Comparison of ENCODE assay signal across 10 cellular contexts in genomic region chr18:79529296-79529695, GRCh38.
"Had no signal": no experiment of that assay in that cellular context is flagged by ENCODE, and none has a peak within 500 bp of the region (broad histone marks: within the 10 kb centered on the region; RNA-seq: fewer than 3 reads in every experiment).

No MANE protein-coding gene starts in this region.

- H3K4me3 ChIP-seq: ascending aorta, esophagus muscularis mucosa, psoas muscle had no signal

- H3K9me3 Mint-ChIP-seq: activated CD4-positive, alpha-beta T cell treated with anti-CD3 and anti-CD28 coated beads, Interleukin-2, amount 10 ng/mL, durations not matched to agents 7 days and 5 days; activated T-cell treated with anti-CD3 and anti-CD28 coated beads, Interleukin-2, amount 50 U/mL, for 4 hours; memory B cell; nephron; stimulated activated naive CD8-positive, alpha-beta T cell treated with anti-CD3 and anti-CD28 coated beads, Interleukin-15, amount 100 ng/mL, for 72 hours had no signal

- H3K27me3 ChIP-seq: ascending aorta had no signal

- H3K27ac Mint-ChIP-seq: activated CD4-positive, alpha-beta T cell treated with anti-CD3 and anti-CD28 coated beads, Interleukin-2, amount 10 ng/mL, durations not matched to agents 7 days and 5 days had no signal

- DNase-seq: activated gamma-delta T cell had no signal

- H3K9me3 ChIP-seq: ascending aorta, esophagus muscularis mucosa, psoas muscle had no signal

- H3K4me1 ChIP-seq: psoas muscle had no signal

- H3K4me3 Mint-ChIP-seq: activated CD4-positive, alpha-beta T cell treated with anti-CD3 and anti-CD28 coated beads, Interleukin-2, amount 10 ng/mL, durations not matched to agents 7 days and 5 days; activated T-cell treated with anti-CD3 and anti-CD28 coated beads, Interleukin-2, amount 50 U/mL, for 4 hours; memory B cell; nephron; stimulated activated naive CD8-positive, alpha-beta T cell treated with anti-CD3 and anti-CD28 coated beads, Interleukin-15, amount 100 ng/mL, for 72 hours had no signal

- ATAC-seq: activated T-cell treated with anti-CD3 and anti-CD28 coated beads, Interleukin-2, amount 50 U/mL, for 4 hours; stimulated activated naive CD8-positive, alpha-beta T cell treated with anti-CD3 and anti-CD28 coated beads, Interleukin-15, amount 100 ng/mL, for 72 hours had no signal

- H3K27me3 Mint-ChIP-seq: activated CD4-positive, alpha-beta T cell treated with anti-CD3 and anti-CD28 coated beads, Interleukin-2, amount 10 ng/mL, durations not matched to agents 7 days and 5 days; memory B cell had no signal

- H3K27ac ChIP-seq: ascending aorta, esophagus muscularis mucosa, psoas muscle had no signal

- FAIRE-seq: colon had no signal
